ENCODE assay signal across 12 cellular contexts in genomic region chr14:73795466-73795865, GRCh38. TPM values are rescaled to one million over a fixed set of nuclear protein-coding genes. Genes with fewer than 3 reads are reported as not detected.
DNase-seq lines count a peak whose midpoint lies in the region; ATAC-seq and TF ChIP-seq lines count a peak whose summit lies in the region.
"Had no signal": no experiment of that assay in that cellular context is flagged by ENCODE, and none has a peak within 500 bp of the region (broad histone marks: within the 10 kb centered on the region; RNA-seq: fewer than 3 reads in every experiment).

No MANE protein-coding gene starts in this region.

- no TSS peak for BruUV-seq in OCI-LY7 (replicated peaks; lab: Mats Ljungman, UMichigan)

- H2BK15ac ChIP-seq in mesenchymal stem cell (ENCODE audit: low read depth, poor library complexity, severe bottlenecking): no peak overlapping the region

- H3K9me2 ChIP-seq in GM23248 (ENCODE audit: insufficient read depth) (no peaks in the 10 kb centered on the region), OCI-LY7 (ENCODE audit: insufficient read depth, low read length) (no peaks in the 10 kb centered on the region)

- H3K27ac ChIP-seq in GM23248 (peak overlapping the region; percentile 52), breast epithelium (peak overlapping the region; percentile 40 to 75), mesenchymal stem cell (ENCODE audit: low read length, poor library complexity, severe bottlenecking) (no peak overlapping the region), smooth muscle cell (ENCODE audit: low read depth) (peak overlapping the region; percentile 79), OCI-LY7 (ENCODE audit: low read depth, low read length, poor library complexity, severe bottlenecking) (no peak overlapping the region)

- no peak for DNase-seq in GM23248
- DNase-seq in breast epithelium (ENCODE audit: low spot score in 2 of 2): no peak
- no peak for DNase-seq in mesenchymal stem cell
- DNase-seq in smooth muscle cell (lab: John Stamatoyannopoulos, UW; ENCODE audit: unreplicated experiment): no peak
- no peak for DNase-seq in OCI-LY7 (ENCODE audit: low spot score)
- DNase-seq in NCI-H2227 treated with DMSO at 0.1 percent for 48 hours (lab: John Stamatoyannopoulos, UW): no peak
- no peak for DNase-seq in activated naive CD4-positive, alpha-beta T cell treated with anti-CD3 and anti-CD28 coated beads, Interleukin-2, amount 50 U/mL, for 72 hours (ENCODE audit: low spot score in 2 of 2)
- DNase-seq: NCI-H1436; NCI-H510A treated with DMSO at 0.1 percent for 48 hours; stimulated activated naive CD8-positive, alpha-beta T cell treated with anti-CD3 and anti-CD28 coated beads, Interleukin-15, Interleukin-2, amounts not matched to agents 100 U/mL and 50 U/mL, for 24 hours had no signal

- H3K36me3 Mint-ChIP-seq in activated naive CD4-positive, alpha-beta T cell treated with anti-CD3 and anti-CD28 coated beads, Interleukin-2, amount 50 U/mL, for 72 hours: no peaks in the 10 kb centered on the region

- H3K27ac Mint-ChIP-seq in activated naive CD4-positive, alpha-beta T cell treated with anti-CD3 and anti-CD28 coated beads, Interleukin-2, amount 50 U/mL, for 72 hours: no peak overlapping the region
- H3K27ac Mint-ChIP-seq: activated T-helper 1 cell treated with anti-CD3 and anti-CD28 coated beads, Interleukin-12 subunit alpha, Interleukin-12 subunit beta, Interleukin-2, Interleukin-4 antibody, amounts not matched to agents 30 ng/mL and 10 ng/mL and 1 ng/mL, durations not matched to agents 14 hours and 24 hours and 36 hours had no signal

- no peak overlapping the region for H3K9ac ChIP-seq in GM23248
- H3K9ac ChIP-seq in mesenchymal stem cell (ENCODE audit: low read length): peak overlapping the region; percentile 75
- H3K9ac ChIP-seq in smooth muscle cell (ENCODE audit: low read depth): no peak overlapping the region

- H4K8ac ChIP-seq in mesenchymal stem cell (ENCODE audit: low read length): peak overlapping the region; percentile 15

- no peaks in the 10 kb centered on the region for H3K79me1 ChIP-seq in mesenchymal stem cell (replicated peaks; ENCODE audit: low read length, poor library complexity, severe bottlenecking)

- intact Hi-C loops in breast epithelium (cut with DNase I; ENCODE audit: low total_unique reads) (no loop called here), OCI-LY7 (cut with micrococcal nuclease; ENCODE audit: unreplicated experiment) (no loop called here)

- CTCF ChIA-PET in OCI-LY7 (lab: Charles Lee; ENCODE audit: unreplicated experiment): no interaction called here

- H2AK5ac ChIP-seq in mesenchymal stem cell (ENCODE audit: low read length, severe bottlenecking): peak overlapping the region; percentile 43

- H3K9me3 ChIP-seq in GM23248 (ENCODE audit: low read depth) (no peaks in the 10 kb centered on the region), breast epithelium (no peaks in the 10 kb centered on the region), mesenchymal stem cell (ENCODE audit: control insufficient read depth, low read length) (no peaks in the 10 kb centered on the region), smooth muscle cell (replicated peaks; ENCODE audit: low read depth) (no peaks in the 10 kb centered on the region), OCI-LY7 (ENCODE audit: low read length) (no peaks in the 10 kb centered on the region)

- POLR2A ChIA-PET in OCI-LY7 (lab: Charles Lee): interaction anchor here (0.7 kb wide), 1 partner anchor 648 kb away, joined by 3 read pairs; no protein-coding TSS in a partner anchor

- no peak for TF ChIP-seq POLR2A in breast epithelium (IDR thresholded peaks at IDR 0.05)

- no peak overlapping the region for H3K4me3 ChIP-seq in GM23248
- H3K4me3 ChIP-seq in breast epithelium: no peak overlapping the region
- H3K4me3 ChIP-seq in mesenchymal stem cell (ENCODE audit: insufficient read depth in 1 of 2, low read depth in 1 of 2, low read length in 2 of 2): no peak overlapping the region
- no peak overlapping the region for H3K4me3 ChIP-seq in smooth muscle cell
- no peak overlapping the region for H3K4me3 ChIP-seq in OCI-LY7 (ENCODE audit: low read depth, low read length, poor library complexity, severe bottlenecking)

- H3K23ac ChIP-seq in mesenchymal stem cell (ENCODE audit: low read length in 2 of 2): no peak overlapping the region

- H3K79me2 ChIP-seq in GM23248 (ENCODE audit: insufficient read depth) (no peaks in the 10 kb centered on the region), smooth muscle cell (ENCODE audit: low read depth) (no peaks in the 10 kb centered on the region), OCI-LY7 (ENCODE audit: insufficient read depth, low read depth, low read length) (no peaks in the 10 kb centered on the region)

- H4K91ac ChIP-seq in mesenchymal stem cell (ENCODE audit: low read length): no peak overlapping the region

- WGBS in GM23248 (ENCODE audit: low coverage in 1 of 2, low lambda C conversion rate in 2 of 2, missing lambda C conversion rate in 2 of 2), 2 experiments: 98 to 100% methylated on average over 3 of the region's 3 CpGs
- whole genome bisulfite sequencing in mesenchymal stem cell: 94% methylated on average over 1 of the region's 3 CpGs
- 93% methylated on average over 3 of the region's 3 CpGs for WGBS in smooth muscle cell (ENCODE audit: low lambda C conversion rate)

- H3K4me1 ChIP-seq in GM23248 (ENCODE audit: insufficient read depth) (peaks cover 36% of the 10 kb centered on the region), breast epithelium (peaks cover 0 to 1% of the 10 kb centered on the region in 2 donors), mesenchymal stem cell (ENCODE audit: control insufficient read depth, insufficient read depth, low read depth, low read length) (peaks cover 16% of the 10 kb centered on the region), smooth muscle cell (ENCODE audit: low read depth) (no peaks in the 10 kb centered on the region), OCI-LY7 (ENCODE audit: insufficient read depth, low read length, poor library complexity, severe bottlenecking) (peaks cover 8% of the 10 kb centered on the region)

- H3K9me3 Mint-ChIP-seq in activated naive CD4-positive, alpha-beta T cell treated with anti-CD3 and anti-CD28 coated beads, Interleukin-2, amount 50 U/mL, for 72 hours: no peaks in the 10 kb centered on the region
- H3K9me3 Mint-ChIP-seq: activated T-helper 1 cell treated with anti-CD3 and anti-CD28 coated beads, Interleukin-12 subunit alpha, Interleukin-12 subunit beta, Interleukin-2, Interleukin-4 antibody, amounts not matched to agents 30 ng/mL and 10 ng/mL and 1 ng/mL, durations not matched to agents 14 hours and 24 hours and 36 hours had no signal

- in situ Hi-C loops in GM23248 (cut with MboI): no loop called here

- H3K18ac ChIP-seq in mesenchymal stem cell (ENCODE audit: low read depth in 1 of 2, low read length in 2 of 2): no peak overlapping the region

- H3K27me3 ChIP-seq in GM23248 (replicated peaks; ENCODE audit: insufficient read depth) (no peaks in the 10 kb centered on the region), breast epithelium (no peaks in the 10 kb centered on the region), mesenchymal stem cell (ENCODE audit: control insufficient read depth in 1 of 2, insufficient read depth in 1 of 2, low read length in 2 of 2) (no peaks in the 10 kb centered on the region), smooth muscle cell (ENCODE audit: low read depth) (no peaks in the 10 kb centered on the region)

- H2BK120ac ChIP-seq in mesenchymal stem cell (ENCODE audit: low read depth, low read length): no peak overlapping the region

- no peak overlapping the region for H2BK5ac ChIP-seq in mesenchymal stem cell (ENCODE audit: low read depth, low read length, poor library complexity, severe bottlenecking)

- H3F3A ChIP-seq in GM23248 (ENCODE audit: insufficient read depth) (peaks cover 26% of the 10 kb centered on the region), smooth muscle cell (ENCODE audit: low read depth) (no peaks in the 10 kb centered on the region)

- no peak overlapping the region for H2AFZ ChIP-seq in GM23248
- no peak overlapping the region for H2AFZ ChIP-seq in mesenchymal stem cell (ENCODE audit: low read depth, low read length)
- H2AFZ ChIP-seq in smooth muscle cell (ENCODE audit: low read depth): peak overlapping the region; percentile 17
- no peak overlapping the region for H2AFZ ChIP-seq in OCI-LY7 (ENCODE audit: low read length)

- TF ChIP-seq CTCF in breast epithelium (IDR thresholded peaks at IDR 0.05): no peak
- no peak for TF ChIP-seq CTCF in smooth muscle cell (IDR thresholded peaks at IDR 0.05; ENCODE audit: borderline replicate concordance, insufficient read depth, poor library complexity, severe bottlenecking)
- TF ChIP-seq CTCF in OCI-LY7 (conservative IDR thresholded peaks at IDR 0.05; ENCODE audit: low read length): no peak

- H3K36me3 ChIP-seq in GM23248 (ENCODE audit: low read depth) (no peaks in the 10 kb centered on the region), breast epithelium (no peaks in the 10 kb centered on the region), mesenchymal stem cell (ENCODE audit: control insufficient read depth in 1 of 2, insufficient read depth in 2 of 2, low read depth in 1 of 2, low read length in 2 of 2) (no peaks in the 10 kb centered on the region), smooth muscle cell (ENCODE audit: low read depth) (no peaks in the 10 kb centered on the region), OCI-LY7 (ENCODE audit: insufficient read depth, low read length) (no peaks in the 10 kb centered on the region)

- H3K4me2 ChIP-seq in GM23248 (ENCODE audit: unreplicated experiment) (no peak overlapping the region), mesenchymal stem cell (ENCODE audit: low read length, poor library complexity, severe bottlenecking) (no peak overlapping the region), smooth muscle cell (peak overlapping the region; percentile 71), OCI-LY7 (ENCODE audit: low read length) (no peak overlapping the region)

- no peak overlapping the region for H3K4ac ChIP-seq in mesenchymal stem cell (ENCODE audit: low read depth in 1 of 2, low read length in 2 of 2)

- ATAC-seq in HG02840 (IDR thresholded peaks at IDR 0.05; ENCODE audit: low FRiP score, unreplicated experiment): no peak
- ATAC-seq in activated naive CD4-positive, alpha-beta T cell treated with anti-CD3 and anti-CD28 coated beads, Interleukin-2, amount 50 U/mL, for 72 hours: no peak
- ATAC-seq: stimulated activated naive CD8-positive, alpha-beta T cell treated with anti-CD3 and anti-CD28 coated beads, Interleukin-15, Interleukin-2, amounts not matched to agents 100 U/mL and 50 U/mL, for 24 hours had no signal

- H4K20me1 ChIP-seq in GM23248 (ENCODE audit: insufficient read depth) (no peaks in the 10 kb centered on the region), smooth muscle cell (ENCODE audit: low read depth) (no peaks in the 10 kb centered on the region), OCI-LY7 (ENCODE audit: insufficient read depth, low read length) (no peaks in the 10 kb centered on the region)

- no peak overlapping the region for H2BK12ac ChIP-seq in mesenchymal stem cell (ENCODE audit: low read length in 2 of 2)

- no peak overlapping the region for H3K14ac ChIP-seq in mesenchymal stem cell (ENCODE audit: low read length in 2 of 2)

RNA-seq across cellular contexts. Expression of gene PTGR2, which starts 56.2 kb away (rescaled TPM):
- total RNA-seq in GM23248 (2014; rRNA removed; shearing (Covaris generic)): 7.2 and 7.5 TPM in 2 replicates
- polyA plus RNA-seq in GM23248 (2016; fragmentation: Nextera tagmentation; extraction: Ambion mirVana) (9.0 and 9.4 TPM in 2 replicates), smooth muscle cell (2.9 and 4.0 TPM in 2 replicates)
- total RNA-seq in breast epithelium (10 to 100 TPM; 11.5 to 14.6 (median 12.3) TPM), smooth muscle cell (3.7 and 4.7 TPM in 2 replicates), OCI-LY7 (2022) (14.3 and 17.8 TPM in 2 replicates)
- polyA plus RNA-seq in mesenchymal stem cell (2013, experiment 1 of 2): 4.0 TPM
- polyA plus RNA-seq in mesenchymal stem cell (2013, experiment 2 of 2): 3.8 TPM
- total RNA-seq in OCI-LY7 (2014; rRNA removed; shearing (Covaris generic)): 6.4 and 6.6 TPM in 2 replicates
- total RNA-seq in activated naive CD4-positive, alpha-beta T cell treated with anti-CD3 and anti-CD28 coated beads, Interleukin-2, amount 50 U/mL, for 72 hours: 1 to 10 TPM; 6.4 to 9.6 TPM

Comparison
In these comparisons a context has a peak if more than half of its experiments do, and no peak if none do; other contexts are left out.
1. H3K27ac ChIP-seq: peak in GM23248 (single experiment), breast epithelium (2 of 2) and smooth muscle cell (single experiment); none in mesenchymal stem cell (single experiment) and OCI-LY7 (single experiment).